Comparison of ENCODE assay signal across 19 cellular contexts in genomic region chrX:9542765-9543119, GRCh38.
DNase-seq lines count a peak whose midpoint lies in the region; ATAC-seq and TF ChIP-seq lines count a peak whose summit lies in the region.
"Had no signal": no experiment of that assay in that cellular context is flagged by ENCODE, and none has a peak within 500 bp of the region (broad histone marks: within the 10 kb centered on the region; RNA-seq: fewer than 3 reads in every experiment).

No MANE protein-coding gene starts in this region.

- peaks cover 4% of the 10 kb centered on the region for H3K27me3 Mint-ChIP-seq in GM23338 (ENCODE audit: insufficient read depth, low read depth, poor library complexity)
- no peaks in the 10 kb centered on the region for H3K27me3 Mint-ChIP-seq in activated CD4-positive, alpha-beta T cell treated with anti-CD3 and anti-CD28 coated beads, Interleukin-2, amount 10 ng/mL, durations not matched to agents 7 days and 5 days

- H3K9me2 ChIP-seq in GM23338 (ENCODE audit: insufficient read depth): no peaks in the 10 kb centered on the region

- H3K4me3 ChIP-seq in GM23338: no peak overlapping the region

- peaks cover 4% of the 10 kb centered on the region; the same call in 2 of the 3 replicates for H3K36me3 Mint-ChIP-seq in GM23338 (ENCODE audit: low read depth)
- peaks cover 11% of the 10 kb centered on the region for H3K36me3 Mint-ChIP-seq in activated CD4-positive, alpha-beta T cell treated with anti-CD3 and anti-CD28 coated beads, Interleukin-2, amount 10 ng/mL, durations not matched to agents 7 days and 5 days (ENCODE audit: low read depth)

- H2AFZ ChIP-seq in GM23338: no peak overlapping the region
- H2AFZ ChIP-seq: parathyroid adenoma had no signal

- no peak for TF ChIP-seq CTCF in GM23338 (conservative IDR thresholded peaks at IDR 0.05; ENCODE audit: low read depth in 2 of 2)

- CTCF ChIA-PET in activated CD4-positive, alpha-beta T cell treated with anti-CD3 and anti-CD28 coated beads, Interleukin-2, amount 10 ng/mL, durations not matched to agents 7 days and 5 days (lab: Charles Lee): no interaction called here

- H3K27ac Mint-ChIP-seq in GM23338: peak overlapping the region; percentile 70
- H3K27ac Mint-ChIP-seq in activated CD4-positive, alpha-beta T cell treated with anti-CD3 and anti-CD28 coated beads, Interleukin-2, amount 10 ng/mL, durations not matched to agents 7 days and 5 days: no peak overlapping the region
- H3K27ac Mint-ChIP-seq: T-helper 2 cell treated with Interferon-gamma antibody and Interleukin-4, amounts not matched to agents 5 μg/mL and 100 μg/mL, for 36 hours had no signal

- peaks cover 18% of the 10 kb centered on the region for H3K4me1 Mint-ChIP-seq in GM23338
- peaks cover 6% of the 10 kb centered on the region for H3K4me1 Mint-ChIP-seq in activated CD4-positive, alpha-beta T cell treated with anti-CD3 and anti-CD28 coated beads, Interleukin-2, amount 10 ng/mL, durations not matched to agents 7 days and 5 days

- ATAC-seq in GM23338: no peak

- H3K27ac ChIP-seq in GM23338 (ENCODE audit: low read depth): no peak overlapping the region
- H3K27ac ChIP-seq: C4-2B, parathyroid adenoma had no signal

- no peaks in the 10 kb centered on the region for H4K20me1 ChIP-seq in GM23338 (replicated peaks; ENCODE audit: insufficient read depth)

- POLR2A ChIA-PET in activated CD4-positive, alpha-beta T cell treated with anti-CD3 and anti-CD28 coated beads, Interleukin-2, amount 10 ng/mL, durations not matched to agents 7 days and 5 days (lab: Charles Lee): no interaction called here

- H3K4me1 ChIP-seq in GM23338 (ENCODE audit: insufficient read depth): no peaks in the 10 kb centered on the region
- H3K4me1 ChIP-seq: parathyroid adenoma had no signal

- H3K79me2 ChIP-seq in GM23338 (replicated peaks; ENCODE audit: insufficient read depth): peaks cover 9% of the 10 kb centered on the region

- H3K4me2 ChIP-seq in GM23338: no peak overlapping the region

- H3K9me3 Mint-ChIP-seq in GM23338: no peaks in the 10 kb centered on the region
- no peaks in the 10 kb centered on the region for H3K9me3 Mint-ChIP-seq in activated CD4-positive, alpha-beta T cell treated with anti-CD3 and anti-CD28 coated beads, Interleukin-2, amount 10 ng/mL, durations not matched to agents 7 days and 5 days
- H3K9me3 Mint-ChIP-seq: T-helper 2 cell treated with Interferon-gamma antibody and Interleukin-4, amounts not matched to agents 5 μg/mL and 100 μg/mL, for 36 hours had no signal

- no peaks in the 10 kb centered on the region for H3K27me3 ChIP-seq in GM23338 (ENCODE audit: insufficient read depth)

- no peak overlapping the region for H3K4me3 Mint-ChIP-seq in GM23338
- H3K4me3 Mint-ChIP-seq in activated CD4-positive, alpha-beta T cell treated with anti-CD3 and anti-CD28 coated beads, Interleukin-2, amount 10 ng/mL, durations not matched to agents 7 days and 5 days: no peak overlapping the region
- H3K4me3 Mint-ChIP-seq: T-helper 2 cell treated with Interferon-gamma antibody and Interleukin-4, amounts not matched to agents 5 μg/mL and 100 μg/mL, for 36 hours had no signal

- DNase-seq in COLO668 (lab: John Stamatoyannopoulos, UW; ENCODE audit: unreplicated experiment) (peak; percentile 13), GM23338 (ENCODE audit: low spot score) (no peak), NCI-H69 (lab: John Stamatoyannopoulos, UW) (peak; percentile 80), left kidney (ENCODE audit: low read depth, low spot score) (peak; percentile 44), iPS-NIHi7 (ENCODE audit: extremely low spot score) (no peak), NCI-H2196 (lab: John Stamatoyannopoulos, UW; ENCODE audit: unreplicated experiment) (no peak)
- no peak for DNase-seq in activated CD4-positive, alpha-beta T cell treated with anti-CD3 and anti-CD28 coated beads, Interleukin-2, amount 10 ng/mL, durations not matched to agents 7 days and 5 days
- DNase-seq: activated CD4-positive, alpha-beta T cell treated with anti-CD3 and anti-CD28 coated beads for 4 hours; activated gamma-delta T cell; activated T-cell treated with anti-CD3 and anti-CD28 coated beads, Interleukin-2, amount 50 U/mL, for 1 hour; Calu3; DND-41; HCEC 1CT; NCI-H1092; NCI-H2171; stimulated activated naive CD4-positive, alpha-beta T cell treated with Interleukin-2 at 50 U/mL for 16 hours had no signal

- no peaks in the 10 kb centered on the region for H3K36me3 ChIP-seq in GM23338 (ENCODE audit: insufficient read depth)

- H3F3A ChIP-seq in GM23338 (replicated peaks; ENCODE audit: low read depth): no peaks in the 10 kb centered on the region

TF ChIP-seq in GM23338, 12 proteins besides CTCF, POLR2A, EP300 and RAD21:
- TF ChIP-seq ZNF331 (CRISPR knock-in tag; IDR thresholded peaks at IDR 0.05; ENCODE audit: low read depth) (no peak), NANOG (IDR thresholded peaks at IDR 0.05; ENCODE audit: borderline replicate concordance) (no peak), POLR2AphosphoS5 (IDR thresholded peaks at IDR 0.05; ENCODE audit: low read depth) (no peak), CREB1 (CRISPR knock-in tag; IDR thresholded peaks at IDR 0.05; ENCODE audit: low read depth) (no peak), ZNF114 (CRISPR knock-in tag; IDR thresholded peaks at IDR 0.05) (no peak), ETS1 (IDR thresholded peaks at IDR 0.05) (no peak)
TF ChIP-seq in GM23338: peak in this region for 0.

Comparison
In these comparisons a context has a peak if more than half of its experiments do, and no peak if none do; other contexts are left out.
1. DNase-seq: peak in COLO668 (single experiment), NCI-H69 (single experiment) and left kidney (single experiment); none in GM23338 (single experiment), iPS-NIHi7 (single experiment), NCI-H2196 (single experiment) and activated CD4-positive, alpha-beta T cell treated with anti-CD3 and anti-CD28 coated beads, Interleukin-2, amount 10 ng/mL, durations not matched to agents 7 days and 5 days (single experiment).